In the genomic region with DNA sequence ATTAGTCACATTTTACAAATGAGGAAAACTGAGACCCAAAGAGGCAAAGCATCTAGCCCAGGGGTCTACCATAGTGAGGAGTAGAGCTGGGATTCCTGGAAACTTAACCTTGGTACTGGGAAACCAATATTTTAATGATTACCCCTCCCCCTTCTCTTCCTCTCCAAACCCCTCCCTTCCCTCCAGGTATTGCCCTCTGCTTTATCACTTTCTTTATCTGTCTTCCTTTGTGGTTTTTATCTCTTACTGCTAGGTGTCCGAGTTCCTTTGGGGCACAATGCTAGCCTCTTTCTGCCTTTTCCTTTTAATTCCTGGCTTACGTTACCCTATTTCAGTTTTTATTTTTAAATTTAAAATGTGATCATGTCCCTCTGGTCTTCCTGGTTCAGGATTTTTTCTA, we compare ENCODE assay signal across 11 cellular contexts. TPM values are rescaled to one million over a fixed set of nuclear protein-coding genes. Genes with fewer than 3 reads are reported as not detected.
DNase-seq lines count a peak whose midpoint lies in the region; ATAC-seq, FAIRE-seq and TF ChIP-seq lines count a peak whose summit lies in the region.
"Had no signal": no experiment of that assay in that cellular context is flagged by ENCODE, and none has a peak within 500 bp of the region (broad histone marks: within the 10 kb centered on the region; RNA-seq: fewer than 3 reads in every experiment).

No MANE protein-coding gene starts in this region.

- no peaks in the 10 kb centered on the region for H3K27me3 ChIP-seq in CD4-positive, alpha-beta memory T cell (ENCODE audit: insufficient read depth, low read length)
- H3K27me3 ChIP-seq in endothelial cell of umbilical vein (ENCODE audit: control insufficient read depth in 2 of 2, insufficient read depth in 2 of 2, low read length in 2 of 2) (no peaks in the 10 kb centered on the region), left lung (no peaks in the 10 kb centered on the region)
- H3K27me3 ChIP-seq: neutrophil had no signal

- peak overlapping the region in 5 of 7 donors; percentile 52 to 92 (median 61) for H3K27ac Mint-ChIP-seq in CD4-positive, alpha-beta memory T cell
- peak overlapping the region; percentile 99 for H3K27ac Mint-ChIP-seq in osteocyte (ENCODE audit: unreplicated experiment)

- no peak overlapping the region for H3K9ac ChIP-seq in endothelial cell of umbilical vein (replicated peaks; ENCODE audit: extremely low read depth, insufficient read depth, low read length)

- BruUV-seq in OCI-LY7 (replicated peaks; lab: Mats Ljungman, UMichigan) (no TSS peak), endothelial cell of umbilical vein (replicated peaks; lab: Mats Ljungman, UMichigan) (no TSS peak)

- intact Hi-C loops in CD4-positive, alpha-beta memory T cell (cut with micrococcal nuclease): loop anchor here (10.0 kb wide), 2 partner anchors 601 to 1971 kb away; no protein-coding TSS in a partner anchor
- intact Hi-C loops in OCI-LY7 (cut with micrococcal nuclease; ENCODE audit: unreplicated experiment) (no loop called here), endothelial cell of umbilical vein (cut with micrococcal nuclease) (no loop called here), left lung (cut with DNase I) (no loop called here)

- FAIRE-seq in endothelial cell of umbilical vein (lab: Jason Lieb, UNC): no peak

- TF ChIP-seq CTCF in OCI-LY7 (conservative IDR thresholded peaks at IDR 0.05; ENCODE audit: low read length) (no peak), endothelial cell of umbilical vein (IDR thresholded peaks at IDR 0.05; ENCODE audit: extremely low read depth in 1 of 2, insufficient read depth in 1 of 2, low read depth in 1 of 2, low read length in 2 of 2) (no peak), osteocyte (IDR thresholded peaks at IDR 0.05) (no peak), left lung (IDR thresholded peaks at IDR 0.05) (no peak)

- ATAC-seq in left lung: no peak

- no peaks in the 10 kb centered on the region for H3K9me2 ChIP-seq in OCI-LY7 (ENCODE audit: insufficient read depth, low read length)

- no peak overlapping the region for H2AFZ ChIP-seq in OCI-LY7 (ENCODE audit: low read length)
- no peak overlapping the region for H2AFZ ChIP-seq in endothelial cell of umbilical vein (ENCODE audit: low read depth, low read length)

- POLR2A ChIA-PET in CD4-positive, alpha-beta memory T cell (lab: Charles Lee; ENCODE audit: partially characterized antibody): interaction anchor here (1.1 to 1.3 kb wide), 2 partner anchors 398 to 457 kb away, joined by 3 to 6 read pairs; a partner anchor contains a TSS
- POLR2A ChIA-PET in OCI-LY7 (lab: Charles Lee): interaction anchor here (1.2 to 5.9 kb wide), 3 partner anchors 12 to 61 kb away, joined by 3 to 59 read pairs (median 47); no protein-coding TSS in a partner anchor
- POLR2A ChIA-PET in endothelial cell of umbilical vein (lab: Charles Lee): no interaction called here

- dilution Hi-C loops in endothelial cell of umbilical vein (cut with MboI; ENCODE audit: extremely low pct_ligation_motif_present, low sequenced_read_pairs): no loop called here

- H3K79me2 ChIP-seq in OCI-LY7 (ENCODE audit: insufficient read depth, low read depth, low read length) (peaks cover 50% of the 10 kb centered on the region), endothelial cell of umbilical vein (ENCODE audit: control insufficient read depth, insufficient read depth, low read length) (peaks cover 38% of the 10 kb centered on the region)

- H3K4me2 ChIP-seq in OCI-LY7 (ENCODE audit: low read length) (peak overlapping the region; percentile 78), endothelial cell of umbilical vein (ENCODE audit: insufficient read depth, low read length) (peak overlapping the region; percentile 100)

- H4K20me1 ChIP-seq in OCI-LY7 (ENCODE audit: insufficient read depth, low read length) (no peaks in the 10 kb centered on the region), endothelial cell of umbilical vein (replicated peaks; ENCODE audit: control insufficient read depth, extremely low read depth, insufficient read depth, low read length) (no peaks in the 10 kb centered on the region)

- DNase-seq in CD4-positive, alpha-beta memory T cell: no peak
- DNase-seq in OCI-LY7 (ENCODE audit: low spot score) (no peak), endothelial cell of umbilical vein (ENCODE audit: low read depth, low spot score) (no peak), osteocyte (ENCODE audit: extremely low spot score, unreplicated experiment) (no peak), SKM-1 (lab: John Stamatoyannopoulos, UW; ENCODE audit: unreplicated experiment) (no peak), left lung (no peak), NCI-H1092 (lab: John Stamatoyannopoulos, UW) (no peak), NOMO-1 treated with dmso at 0.1 percent for 144 hours (lab: John Stamatoyannopoulos, UW; ENCODE audit: unreplicated experiment) (no peak)
- DNase-seq: NCI-H446 treated with DMSO at 0.1 percent for 48 hours, T1000 had no signal

- H3K27me3 Mint-ChIP-seq in CD4-positive, alpha-beta memory T cell: no peaks in the 10 kb centered on the region
- no peaks in the 10 kb centered on the region for H3K27me3 Mint-ChIP-seq in osteocyte (ENCODE audit: unreplicated experiment)

- TF ChIP-seq POLR2A in endothelial cell of umbilical vein (IDR thresholded peaks at IDR 0.05; ENCODE audit: low read depth, low read length): no peak

- H3K9me3 ChIP-seq in CD4-positive, alpha-beta memory T cell (ENCODE audit: control insufficient read depth in 1 of 2, low read length in 2 of 2): no peaks in the 10 kb centered on the region
- no peaks in the 10 kb centered on the region for H3K9me3 ChIP-seq in OCI-LY7 (ENCODE audit: low read length)
- no peaks in the 10 kb centered on the region for H3K9me3 ChIP-seq in endothelial cell of umbilical vein (replicated peaks; ENCODE audit: control insufficient read depth, insufficient read depth, low read length)
- H3K9me3 ChIP-seq in left lung: no peaks in the 10 kb centered on the region
- H3K9me3 ChIP-seq: neutrophil had no signal

- no peaks in the 10 kb centered on the region for H3K9me1 ChIP-seq in endothelial cell of umbilical vein (replicated peaks; ENCODE audit: control insufficient read depth, extremely low read depth, insufficient read depth, low read length)

- peak overlapping the region in 6 of 8 donors; percentile 47 to 97 (median 73) for H3K4me3 Mint-ChIP-seq in CD4-positive, alpha-beta memory T cell
- H3K4me3 Mint-ChIP-seq in osteocyte (ENCODE audit: unreplicated experiment): peak overlapping the region; percentile 89

- no peaks in the 10 kb centered on the region for H3K9me3 Mint-ChIP-seq in CD4-positive, alpha-beta memory T cell
- no peaks in the 10 kb centered on the region for H3K9me3 Mint-ChIP-seq in osteocyte (ENCODE audit: unreplicated experiment)

- H3K4me1 ChIP-seq in CD4-positive, alpha-beta memory T cell (ENCODE audit: insufficient read depth, low read length): peaks cover 32% of the 10 kb centered on the region
- H3K4me1 ChIP-seq in OCI-LY7 (ENCODE audit: insufficient read depth, low read length, poor library complexity, severe bottlenecking) (peaks cover 17% of the 10 kb centered on the region), endothelial cell of umbilical vein (ENCODE audit: control insufficient read depth, extremely low read depth, insufficient read depth, low read length) (peaks cover 17% of the 10 kb centered on the region), left lung (peaks cover 0 to 40% of the 10 kb centered on the region in 2 donors)

- no peak overlapping the region for H3K27ac ChIP-seq in CD4-positive, alpha-beta memory T cell (ENCODE audit: low read depth, low read length)
- peak overlapping the region; percentile 86 for H3K27ac ChIP-seq in OCI-LY7 (ENCODE audit: low read depth, low read length, poor library complexity, severe bottlenecking)
- H3K27ac ChIP-seq in endothelial cell of umbilical vein (ENCODE audit: insufficient read depth, low read depth, low read length): peak overlapping the region; percentile 96
- peak overlapping the region in 1 of 2 donors; percentile 99 for H3K27ac ChIP-seq in left lung

- no peak overlapping the region for H3K4me3 ChIP-seq in CD4-positive, alpha-beta memory T cell (ENCODE audit: low read length in 2 of 2)
- H3K4me3 ChIP-seq in OCI-LY7 (ENCODE audit: low read depth, low read length, poor library complexity, severe bottlenecking) (peak overlapping the region; percentile 98), endothelial cell of umbilical vein (replicated peaks in 1 of 3; ENCODE audit: insufficient read depth in 1 of 3, low read depth in 1 of 3, low read length in 3 of 3) (peak overlapping the region in 1 of 3 experiments; percentile 93), left lung (peak overlapping the region in 1 of 2 donors; percentile 82)

- CTCF ChIA-PET in CD4-positive, alpha-beta memory T cell (lab: Charles Lee; ENCODE audit: partially characterized antibody): interaction anchor here (1.7 kb wide), 1 partner anchor 149 kb away, joined by 4 read pairs; no protein-coding TSS in a partner anchor
- CTCF ChIA-PET in OCI-LY7 (lab: Charles Lee; ENCODE audit: unreplicated experiment) (no interaction called here), endothelial cell of umbilical vein (lab: Charles Lee) (interaction anchor here (1.9 to 4.0 kb wide), 2 partner anchors 62 to 535 kb away, joined by 6 to 22 read pairs; no protein-coding TSS in a partner anchor)

- peaks cover 4 to 29% of the 10 kb centered on the region in 2 donors for H3K36me3 Mint-ChIP-seq in CD4-positive, alpha-beta memory T cell
- peaks cover 9% of the 10 kb centered on the region for H3K36me3 Mint-ChIP-seq in osteocyte (ENCODE audit: unreplicated experiment)

- peaks cover 19 to 44% (median 25%) of the 10 kb centered on the region in 4 donors for H3K4me1 Mint-ChIP-seq in CD4-positive, alpha-beta memory T cell
- peaks cover 20% of the 10 kb centered on the region for H3K4me1 Mint-ChIP-seq in osteocyte (ENCODE audit: unreplicated experiment)

- no peaks in the 10 kb centered on the region for H3K36me3 ChIP-seq in CD4-positive, alpha-beta memory T cell (ENCODE audit: insufficient read depth, low read length)
- H3K36me3 ChIP-seq in OCI-LY7 (ENCODE audit: insufficient read depth, low read length) (peaks cover 57% of the 10 kb centered on the region), endothelial cell of umbilical vein (ENCODE audit: control insufficient read depth in 2 of 2, extremely low read depth in 1 of 2, insufficient read depth in 2 of 2, low read length in 2 of 2) (peaks cover 6 to 7% of the 10 kb centered on the region in 2 experiments), left lung (peaks cover 0 to 27% of the 10 kb centered on the region in 2 donors)

RNA-seq across cellular contexts. Expression of a gene that starts 2.8 kb away (rescaled TPM):
- total RNA-seq in CD4-positive, alpha-beta memory T cell: 10 to 100 TPM; 35.3 to 36.3 TPM
- polyA plus RNA-seq in CD4-positive, alpha-beta memory T cell: 10 to 100 TPM; 12.8 to 16.2 TPM
- total RNA-seq in OCI-LY7 (2014; rRNA removed; shearing (Covaris generic)): 34.2 and 40.7 TPM in 2 replicates
- total RNA-seq in OCI-LY7 (2022) (52.4 and 65.2 TPM in 2 replicates), endothelial cell of umbilical vein (59.4 and 69.0 TPM in 2 replicates), osteocyte (72.3 and 74.7 TPM in 2 replicates), left lung (10 to 100 TPM; 49.0 to 68.4 TPM)
- polyA plus RNA-seq in endothelial cell of umbilical vein: 64.8 and 65.6 TPM in 2 replicates
- 69.9 and 77.9 TPM in 2 replicates for polyA plus RNA-seq in endothelial cell of umbilical vein (2011; cell fraction: cytosol; rRNA removed)
- 141 and 165 TPM in 2 replicates for polyA plus RNA-seq in endothelial cell of umbilical vein (2011; cell fraction: nucleus; rRNA removed)
- polyA plus RNA-seq in endothelial cell of umbilical vein (2012): 90.8 and 126 TPM in 2 replicates
- polyA minus RNA-seq in endothelial cell of umbilical vein: 92.8 and 123 TPM in 2 replicates
- polyA minus RNA-seq in endothelial cell of umbilical vein (2011; cell fraction: cytosol; rRNA and poly(A)+ RNA removed): 31.0 TPM
- polyA minus RNA-seq in endothelial cell of umbilical vein (2011; cell fraction: nucleus; rRNA and poly(A)+ RNA removed): 101 and 121 TPM in 2 replicates

RNA-seq across cellular contexts. Expression of a gene that starts 36.6 kb away (rescaled TPM):
- not detected for total RNA-seq in CD4-positive, alpha-beta memory T cell
- not detected for polyA plus RNA-seq in CD4-positive, alpha-beta memory T cell
- total RNA-seq in OCI-LY7 (2014; rRNA removed; shearing (Covaris generic)): not detected in 2 replicates
- total RNA-seq in OCI-LY7 (2022) (0.21 and 0.22 TPM in 2 replicates), endothelial cell of umbilical vein (0.24 TPM in 1 of 2 replicates, not detected in the other), osteocyte (not detected in 2 replicates), left lung (1 to 10 TPM; 1.9 to 2.0 TPM)
- polyA plus RNA-seq in endothelial cell of umbilical vein: not detected in 2 replicates
- not detected in 2 replicates for polyA plus RNA-seq in endothelial cell of umbilical vein (2011; cell fraction: cytosol; rRNA removed)
- polyA plus RNA-seq in endothelial cell of umbilical vein (2011; cell fraction: nucleus; rRNA removed): not detected in 2 replicates
- polyA plus RNA-seq in endothelial cell of umbilical vein (2012): not detected in 2 replicates
- not detected in 2 replicates for polyA minus RNA-seq in endothelial cell of umbilical vein
- 3.5 TPM for polyA minus RNA-seq in endothelial cell of umbilical vein (2011; cell fraction: cytosol; rRNA and poly(A)+ RNA removed)
- not detected in 2 replicates for polyA minus RNA-seq in endothelial cell of umbilical vein (2011; cell fraction: nucleus; rRNA and poly(A)+ RNA removed)

RNA-seq across cellular contexts. Expression of a gene that starts 43.5 kb away (rescaled TPM):
- under 1 TPM in 1 of 2 experiments, not detected in 1; 0.42 TPM for total RNA-seq in CD4-positive, alpha-beta memory T cell
- polyA plus RNA-seq in CD4-positive, alpha-beta memory T cell: not detected
- not detected in 2 replicates for total RNA-seq in OCI-LY7 (2014; rRNA removed; shearing (Covaris generic))
- not detected in 2 replicates for total RNA-seq in OCI-LY7 (2022)
- not detected in 2 replicates for total RNA-seq in endothelial cell of umbilical vein
- polyA plus RNA-seq in endothelial cell of umbilical vein: not detected in 2 replicates
- polyA plus RNA-seq in endothelial cell of umbilical vein (2011; cell fraction: cytosol; rRNA removed): not detected in 2 replicates
- polyA plus RNA-seq in endothelial cell of umbilical vein (2011; cell fraction: nucleus; rRNA removed): not detected in 2 replicates
- not detected in 2 replicates for polyA plus RNA-seq in endothelial cell of umbilical vein (2012)
- polyA minus RNA-seq in endothelial cell of umbilical vein: not detected in 2 replicates
- 32.6 TPM for polyA minus RNA-seq in endothelial cell of umbilical vein (2011; cell fraction: cytosol; rRNA and poly(A)+ RNA removed)
- 0.24 TPM in 1 of 2 replicates, not detected in the other for polyA minus RNA-seq in endothelial cell of umbilical vein (2011; cell fraction: nucleus; rRNA and poly(A)+ RNA removed)
- total RNA-seq in osteocyte: not detected in 2 replicates
- total RNA-seq in left lung: 10 to 100 TPM; 52.2 to 63.6 TPM

Comparison
In these comparisons a context has a peak if more than half of its experiments do, and no peak if none do; other contexts are left out.
1. RNA of a gene that starts 43.5 kb away (total RNA-seq): 52.2 to 63.6 TPM in left lung; 0.42 TPM in CD4-positive, alpha-beta memory T cell, not detected in OCI-LY7, not detected in endothelial cell of umbilical vein and not detected in osteocyte; every median in the first group is over 10 times any median in the second.